Comparison of ENCODE assay signal across 15 cellular contexts in genomic region chr15:36617529-36618196, GRCh38. TPM values are rescaled to one million over a fixed set of nuclear protein-coding genes. Genes with fewer than 3 reads are reported as not detected.
DNase-seq lines count a peak whose midpoint lies in the region; ATAC-seq and TF ChIP-seq lines count a peak whose summit lies in the region.
"Had no signal": no experiment of that assay in that cellular context is flagged by ENCODE, and none has a peak within 500 bp of the region (broad histone marks: within the 10 kb centered on the region; RNA-seq: fewer than 3 reads in every experiment).

No MANE protein-coding gene starts in this region.

- no peak overlapping the region for H3K9ac ChIP-seq in mesendoderm (ENCODE audit: low read length)

- H2BK120ac ChIP-seq in mesendoderm (ENCODE audit: low read depth, low read length) = no peak overlapping the region

- TF ChIP-seq CTCF in BE2C (IDR thresholded peaks at IDR 0.05; ENCODE audit: low read depth, low read length) (no peak), GM23338 (conservative IDR thresholded peaks at IDR 0.05; ENCODE audit: low read depth in 2 of 2) (no peak)

- H2AFZ ChIP-seq in GM23338 = no peak overlapping the region

- H3K27ac Mint-ChIP-seq in memory B cell (peak overlapping the region; percentile 2), GM23338 (no peak overlapping the region)
- H3K27ac Mint-ChIP-seq: activated naive CD4-positive, alpha-beta T cell treated with anti-CD3 and anti-CD28 coated beads, Interleukin-2, amount 10 ng/mL, durations not matched to agents 7 days and 5 days had no signal

- H3K27me3 Mint-ChIP-seq in memory B cell (no peaks in the 10 kb centered on the region), GM23338 (ENCODE audit: insufficient read depth, low read depth, poor library complexity) (peaks cover 2% of the 10 kb centered on the region)
- H3K27me3 Mint-ChIP-seq: activated naive CD4-positive, alpha-beta T cell treated with anti-CD3 and anti-CD28 coated beads, Interleukin-2, amount 10 ng/mL, durations not matched to agents 7 days and 5 days had no signal

- H3F3A ChIP-seq in GM23338 (replicated peaks; ENCODE audit: low read depth) = no peaks in the 10 kb centered on the region

- H3K79me1 ChIP-seq in mesendoderm (ENCODE audit: low read length) = no peaks in the 10 kb centered on the region

- no peak overlapping the region for H4K8ac ChIP-seq in mesendoderm (ENCODE audit: low read depth, low read length)

- H3K4me1 ChIP-seq in mesendoderm (ENCODE audit: control insufficient read depth, low read depth, low read length) (no peaks in the 10 kb centered on the region), BE2C (no peaks in the 10 kb centered on the region), GM23338 (ENCODE audit: insufficient read depth) (no peaks in the 10 kb centered on the region)

- no peak overlapping the region for H2AK5ac ChIP-seq in mesendoderm (ENCODE audit: low read length)

- H3K79me2 ChIP-seq in mesendoderm (ENCODE audit: control insufficient read depth, insufficient read depth, low read length) (no peaks in the 10 kb centered on the region), GM23338 (replicated peaks; ENCODE audit: insufficient read depth) (peaks cover 13% of the 10 kb centered on the region)

- H3K4me3 ChIP-seq in mesendoderm (ENCODE audit: low read length) = no peak overlapping the region
- no peak overlapping the region for H3K4me3 ChIP-seq in BE2C (ENCODE audit: low read depth, low read length)
- no peak overlapping the region for H3K4me3 ChIP-seq in GM23338
- H3K4me3 ChIP-seq: K562 had no signal

- H4K20me1 ChIP-seq in GM23338 (replicated peaks; ENCODE audit: insufficient read depth) = no peaks in the 10 kb centered on the region

- DNase-seq in memory B cell (ENCODE audit: low spot score in 2 of 2) (no peak), mesendoderm (no peak), BE2C (no peak), GM23338 (ENCODE audit: low spot score) (no peak), NCI-H2107 treated with DMSO at 0.1 percent for 48 hours (lab: John Stamatoyannopoulos, UW; ENCODE audit: unreplicated experiment) (no peak)
- DNase-seq: activated CD4-positive, alpha-beta T cell treated with anti-CD3 and anti-CD28 coated beads for 4 hours; activated naive CD4-positive, alpha-beta T cell treated with anti-CD3 and anti-CD28 coated beads, Interleukin-2, amount 10 ng/mL, durations not matched to agents 7 days and 5 days; left cardiac atrium; NCI-H2227 treated with DMSO at 0.1 percent for 48 hours; stimulated activated CD4-positive, alpha-beta T cell treated with anti-CD3 and anti-CD28 coated beads, Interleukin-2, amount 100 ng/mL, for 24 hours; substantia nigra had no signal

- H3K27me3 ChIP-seq in mesendoderm (ENCODE audit: insufficient read depth, low read length, poor library complexity) (no peaks in the 10 kb centered on the region), BE2C (no peaks in the 10 kb centered on the region), GM23338 (ENCODE audit: insufficient read depth) (no peaks in the 10 kb centered on the region)

- H3K18ac ChIP-seq in mesendoderm (ENCODE audit: low read length) = no peak overlapping the region

- no peaks in the 10 kb centered on the region for H3K9me3 Mint-ChIP-seq in memory B cell
- H3K9me3 Mint-ChIP-seq in GM23338 = peaks cover 6% of the 10 kb centered on the region; the same call in 2 of the 3 replicates
- H3K9me3 Mint-ChIP-seq: activated naive CD4-positive, alpha-beta T cell treated with anti-CD3 and anti-CD28 coated beads, Interleukin-2, amount 10 ng/mL, durations not matched to agents 7 days and 5 days had no signal

- H3K4ac ChIP-seq in mesendoderm (ENCODE audit: low read depth, low read length) = no peak overlapping the region

- H3K23ac ChIP-seq in mesendoderm (ENCODE audit: low read length) = no peak overlapping the region

- H3K4me3 Mint-ChIP-seq in memory B cell = no peak overlapping the region
- H3K4me3 Mint-ChIP-seq in GM23338 = no peak overlapping the region
- H3K4me3 Mint-ChIP-seq: activated naive CD4-positive, alpha-beta T cell treated with anti-CD3 and anti-CD28 coated beads, Interleukin-2, amount 10 ng/mL, durations not matched to agents 7 days and 5 days had no signal

- no peak overlapping the region for H2BK15ac ChIP-seq in mesendoderm (replicated peaks; ENCODE audit: low read depth)

- no peak overlapping the region for H4K5ac ChIP-seq in mesendoderm (ENCODE audit: low read length)

- H3K9me2 ChIP-seq in GM23338 (ENCODE audit: insufficient read depth) = peaks cover 10% of the 10 kb centered on the region; the same call in 1 of the 2 replicates

- ATAC-seq in GM19035 (IDR thresholded peaks at IDR 0.05; ENCODE audit: unreplicated experiment) = peak; percentile 99
- ATAC-seq in GM21723 (IDR thresholded peaks at IDR 0.05; ENCODE audit: unreplicated experiment) = peak; percentile 98
- ATAC-seq in HG03135 (IDR thresholded peaks at IDR 0.05; ENCODE audit: unreplicated experiment) = peak; percentile 91
- peak; percentile 58 for ATAC-seq in memory B cell (ENCODE audit: low read depth)
- no peak for ATAC-seq in GM23338
- ATAC-seq: K562, left cardiac atrium had no signal

- H3K27ac ChIP-seq in mesendoderm (ENCODE audit: low read depth, low read length) = no peak overlapping the region
- H3K27ac ChIP-seq in GM23338 (ENCODE audit: low read depth) = no peak overlapping the region

- H3K56ac ChIP-seq in mesendoderm (ENCODE audit: low read length) = no peak overlapping the region

- H3K36me3 Mint-ChIP-seq in memory B cell (peaks cover 1% of the 10 kb centered on the region), GM23338 (ENCODE audit: low read depth) (peaks cover 9% of the 10 kb centered on the region; the same call in 2 of the 3 replicates)
- H3K36me3 Mint-ChIP-seq: activated naive CD4-positive, alpha-beta T cell treated with anti-CD3 and anti-CD28 coated beads, Interleukin-2, amount 10 ng/mL, durations not matched to agents 7 days and 5 days had no signal

- H3K36me3 ChIP-seq in mesendoderm (ENCODE audit: control insufficient read depth, insufficient read depth, low read length) (no peaks in the 10 kb centered on the region), BE2C (no peaks in the 10 kb centered on the region), GM23338 (ENCODE audit: insufficient read depth) (no peaks in the 10 kb centered on the region)

- no peak overlapping the region for H2BK5ac ChIP-seq in mesendoderm (ENCODE audit: low read length)

- H3K4me2 ChIP-seq in mesendoderm (ENCODE audit: low read length) = no peak overlapping the region
- no peak overlapping the region for H3K4me2 ChIP-seq in GM23338

- no CpG with 5 or more reads among the region's 4 CpGs for WGBS in mesendoderm (ENCODE audit: extremely low coverage, insufficient coverage, low lambda C conversion rate)

- H3K9me3 ChIP-seq in BE2C = no peaks in the 10 kb centered on the region

- H3K4me1 Mint-ChIP-seq in memory B cell (peaks cover 10% of the 10 kb centered on the region), GM23338 (no peaks in the 10 kb centered on the region)
- H3K4me1 Mint-ChIP-seq: activated naive CD4-positive, alpha-beta T cell treated with anti-CD3 and anti-CD28 coated beads, Interleukin-2, amount 10 ng/mL, durations not matched to agents 7 days and 5 days had no signal

TF ChIP-seq in GM23338, 12 proteins besides CTCF, POLR2A, EP300 and RAD21 (continues in another document):
- TF ChIP-seq EZH2 (IDR thresholded peaks at IDR 0.05; ENCODE audit: low read depth, unreplicated experiment) = no peak
- no peak for TF ChIP-seq CREB1 (CRISPR knock-in tag; IDR thresholded peaks at IDR 0.05; ENCODE audit: low read depth)
- no peak for TF ChIP-seq ETS1 (IDR thresholded peaks at IDR 0.05)
- no peak for TF ChIP-seq ZNF331 (CRISPR knock-in tag; IDR thresholded peaks at IDR 0.05; ENCODE audit: low read depth)

RNA-seq across cellular contexts. Expression of gene CDIN1, which starts 38.2 kb away (rescaled TPM):
- polyA plus RNA-seq in mesendoderm (2013, experiment 1 of 2) = 11.5 TPM
- polyA plus RNA-seq in mesendoderm (2013, experiment 2 of 2) = 7.9 TPM
- polyA plus RNA-seq in BE2C (2012; ENCODE audit: insufficient read depth, insufficient read length, low read depth) = 8.6 TPM
- 18.5 and 35.6 TPM in 2 replicates for total RNA-seq in GM23338 (2014; rRNA removed; shearing (Covaris generic))
- polyA plus RNA-seq in GM23338 (2016; fragmentation: Nextera tagmentation; extraction: Ambion mirVana) = 13.4 and 15.7 TPM in 2 replicates
